ENCODE assay signal across 8 cellular contexts in the genomic region with DNA sequence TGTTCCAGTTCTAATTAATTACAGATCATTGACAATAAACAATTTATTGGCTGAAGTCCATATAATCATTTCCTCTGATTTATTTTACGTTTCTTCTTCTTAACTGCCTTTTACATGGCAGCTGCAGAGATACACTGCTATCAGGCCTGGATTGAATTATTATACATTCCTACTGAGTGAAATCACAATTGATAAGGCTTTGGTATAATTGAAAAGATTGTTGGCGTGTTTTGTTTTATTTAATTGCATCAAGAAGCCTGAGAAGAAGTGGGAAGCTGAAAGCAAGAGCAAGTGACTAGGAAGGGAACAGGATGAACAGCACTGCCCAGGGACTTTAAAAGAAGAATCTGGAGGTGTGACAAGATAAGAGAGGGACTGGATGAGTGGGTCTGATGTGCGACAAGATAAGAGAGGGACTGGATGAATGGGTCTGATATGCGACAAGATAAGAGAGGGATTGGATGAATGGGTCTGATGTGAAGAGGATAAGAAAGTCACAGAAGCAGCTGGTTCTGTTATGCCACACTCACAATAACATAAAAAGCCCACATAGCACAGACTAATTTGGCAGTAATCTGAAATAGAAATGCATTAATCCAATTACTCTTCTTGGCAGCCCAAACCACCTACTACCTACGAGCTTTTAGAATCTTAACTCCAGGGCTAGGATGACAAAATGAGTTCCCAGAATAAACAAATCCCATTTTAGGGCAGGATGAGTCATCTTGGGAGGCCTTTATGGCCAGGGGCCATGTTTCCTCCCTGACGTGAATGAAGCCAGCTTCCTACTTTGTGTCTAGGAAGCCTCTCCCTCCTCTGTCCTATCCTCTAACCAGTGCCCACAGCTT.
A peak's percentile ranks its signal among the peaks of the same experiment; 100 is the strongest.
DNase-seq lines count a peak whose midpoint lies in the region; ATAC-seq and TF ChIP-seq lines count a peak whose summit lies in the region.

No MANE protein-coding gene starts in this region.

- intact Hi-C loops in mammary epithelial cell (cut with micrococcal nuclease): no loop called here

- H3K4me3 ChIP-seq in ACC112 (ENCODE audit: low read depth, low read length) (no peak overlapping the region), mammary epithelial cell (replicated peaks in 1 of 3; ENCODE audit: insufficient read depth in 1 of 3, low read depth in 2 of 3, low read length in 3 of 3) (no peak overlapping the region), lung (no peak overlapping the region)

- no peaks in the 10 kb centered on the region for H3K36me3 ChIP-seq in ACC112 (ENCODE audit: insufficient read depth, low read length)
- H3K36me3 ChIP-seq in mammary epithelial cell (ENCODE audit: insufficient read depth, low read length): no peaks in the 10 kb centered on the region
- H3K36me3 ChIP-seq in lung (ENCODE audit: control insufficient read depth in 2 of 2, insufficient read depth in 2 of 2, low read length in 2 of 2): no peaks in the 10 kb centered on the region

- no peak overlapping the region for H3K4me3 Mint-ChIP-seq in stimulated activated memory B cell treated with anti-CD40 and anti-IgM and Interleukin-4, amounts not matched to agents 10 μg/mL and 1 μg/mL and 100 μg/mL, for 72 hours
- no peak overlapping the region for H3K4me3 Mint-ChIP-seq in activated CD4-positive, alpha-beta memory T cell treated with anti-CD3 and anti-CD28 coated beads, Interleukin-2, amount 10 ng/mL, durations not matched to agents 7 days and 5 days

- no peak overlapping the region for H3K9ac ChIP-seq in mammary epithelial cell (ENCODE audit: insufficient read depth, low read length)

- H3K27ac Mint-ChIP-seq in stimulated activated memory B cell treated with anti-CD40 and anti-IgM and Interleukin-4, amounts not matched to agents 10 μg/mL and 1 μg/mL and 100 μg/mL, for 72 hours: no peak overlapping the region
- no peak overlapping the region for H3K27ac Mint-ChIP-seq in activated CD4-positive, alpha-beta memory T cell treated with anti-CD3 and anti-CD28 coated beads, Interleukin-2, amount 10 ng/mL, durations not matched to agents 7 days and 5 days

- WGBS in mammary epithelial cell (ENCODE audit: low coverage, missing lambda C conversion rate): 18% methylated on average over 6 of the region's 6 CpGs
- 37 to 44% methylated on average over 6 of the region's 6 CpGs for WGBS in lung, 2 donors

- TF ChIP-seq CTCF in mammary epithelial cell (conservative IDR thresholded peaks at IDR 0.05 in 1 of 2, IDR thresholded peaks at IDR 0.05 in 1 of 2; ENCODE audit: extremely low read depth in 1 of 2, insufficient read depth in 1 of 2, low read depth in 1 of 2, low read length in 2 of 2): no peak
- no peak for TF ChIP-seq CTCF in lung (IDR thresholded peaks at IDR 0.05; ENCODE audit: control extremely low read depth, extremely low read depth)

- H3K27me3 Mint-ChIP-seq in stimulated activated memory B cell treated with anti-CD40 and anti-IgM and Interleukin-4, amounts not matched to agents 10 μg/mL and 1 μg/mL and 100 μg/mL, for 72 hours: no peaks in the 10 kb centered on the region
- no peaks in the 10 kb centered on the region for H3K27me3 Mint-ChIP-seq in activated CD4-positive, alpha-beta memory T cell treated with anti-CD3 and anti-CD28 coated beads, Interleukin-2, amount 10 ng/mL, durations not matched to agents 7 days and 5 days

- peak; percentile 17 for DNase-seq in MV-4-11 (lab: John Stamatoyannopoulos, UW)
- peak; percentile 79 for DNase-seq in mammary epithelial cell
- DNase-seq in lung (ENCODE audit: low spot score): peak; percentile 45
- no peak for DNase-seq in NCI-H2171 (lab: John Stamatoyannopoulos, UW)
- no peak for DNase-seq in NCI-H1048 (lab: John Stamatoyannopoulos, UW)
- DNase-seq in activated CD4-positive, alpha-beta memory T cell treated with anti-CD3 and anti-CD28 coated beads, Interleukin-2, amount 10 ng/mL, durations not matched to agents 7 days and 5 days: no peak

- H3K4me1 ChIP-seq in ACC112 (ENCODE audit: control insufficient read depth, insufficient read depth, low read length, unreplicated experiment) (peaks cover 18% of the 10 kb centered on the region), mammary epithelial cell (ENCODE audit: insufficient read depth, low read length) (peaks cover 9% of the 10 kb centered on the region), lung (ENCODE audit: control insufficient read depth in 2 of 2, insufficient read depth in 2 of 2, low read length in 2 of 2) (no peaks in the 10 kb centered on the region)

- peak; percentile 47 for ATAC-seq in lung (ENCODE audit: insufficient read depth, low FRiP score)
- no peak for ATAC-seq in stimulated activated memory B cell treated with anti-CD40 and anti-IgM and Interleukin-4, amounts not matched to agents 10 μg/mL and 1 μg/mL and 100 μg/mL, for 72 hours

- H2AFZ ChIP-seq in ACC112 (ENCODE audit: low read length, unreplicated experiment): peak overlapping the region; percentile 19
- H2AFZ ChIP-seq in mammary epithelial cell (ENCODE audit: low read depth, low read length): peak overlapping the region; percentile 68

- dilution Hi-C loops in mammary epithelial cell (cut with HindIII; ENCODE audit: low sequenced_read_pairs): no loop called here

- POLR2A ChIA-PET in activated CD4-positive, alpha-beta memory T cell treated with anti-CD3 and anti-CD28 coated beads, Interleukin-2, amount 10 ng/mL, durations not matched to agents 7 days and 5 days (lab: Charles Lee): no interaction called here

- peak overlapping the region; percentile 6 for H3K4me2 ChIP-seq in mammary epithelial cell (ENCODE audit: insufficient read depth, low read depth, low read length)

- no peaks in the 10 kb centered on the region for H3K36me3 Mint-ChIP-seq in stimulated activated memory B cell treated with anti-CD40 and anti-IgM and Interleukin-4, amounts not matched to agents 10 μg/mL and 1 μg/mL and 100 μg/mL, for 72 hours
- H3K36me3 Mint-ChIP-seq in activated CD4-positive, alpha-beta memory T cell treated with anti-CD3 and anti-CD28 coated beads, Interleukin-2, amount 10 ng/mL, durations not matched to agents 7 days and 5 days (ENCODE audit: low read depth): no peaks in the 10 kb centered on the region

- no peaks in the 10 kb centered on the region for H3K79me2 ChIP-seq in ACC112 (ENCODE audit: control insufficient read depth, insufficient read depth, low read length, unreplicated experiment)
- H3K79me2 ChIP-seq in mammary epithelial cell (ENCODE audit: insufficient read depth, low read length): no peaks in the 10 kb centered on the region

- CTCF ChIA-PET in mammary epithelial cell (lab: Charles Lee; ENCODE audit: low non-redundant PET): no interaction called here
- CTCF ChIA-PET in activated CD4-positive, alpha-beta memory T cell treated with anti-CD3 and anti-CD28 coated beads, Interleukin-2, amount 10 ng/mL, durations not matched to agents 7 days and 5 days (lab: Charles Lee): no interaction called here

- BruUV-seq in mammary epithelial cell (replicated peaks; lab: Mats Ljungman, UMichigan): no TSS peak

- H3K9me3 ChIP-seq in mammary epithelial cell (replicated peaks; ENCODE audit: insufficient read depth, low read length) (no peaks in the 10 kb centered on the region), lung (ENCODE audit: control insufficient read depth in 2 of 2, insufficient read depth in 1 of 2, low read length in 1 of 2) (no peaks in the 10 kb centered on the region)

- H3K27me3 ChIP-seq in ACC112 (ENCODE audit: insufficient read depth, low read length) (no peaks in the 10 kb centered on the region), mammary epithelial cell (ENCODE audit: insufficient read depth, low read length) (no peaks in the 10 kb centered on the region), lung (ENCODE audit: control insufficient read depth, insufficient read depth) (no peaks in the 10 kb centered on the region)

- H3K27ac ChIP-seq in ACC112 (ENCODE audit: low read depth, low read length) (peak overlapping the region; percentile 3; the same call in 1 of the 2 replicates), mammary epithelial cell (ENCODE audit: insufficient read depth, low read depth, low read length) (no peak overlapping the region), lung (ENCODE audit: low read depth in 1 of 2, low read length in 1 of 2) (peak overlapping the region in 1 of 2 donors; percentile 47)

- no peaks in the 10 kb centered on the region for H4K20me1 ChIP-seq in mammary epithelial cell (ENCODE audit: insufficient read depth, low read length)

- no peaks in the 10 kb centered on the region for H3K9me3 Mint-ChIP-seq in stimulated activated memory B cell treated with anti-CD40 and anti-IgM and Interleukin-4, amounts not matched to agents 10 μg/mL and 1 μg/mL and 100 μg/mL, for 72 hours
- no peaks in the 10 kb centered on the region for H3K9me3 Mint-ChIP-seq in activated CD4-positive, alpha-beta memory T cell treated with anti-CD3 and anti-CD28 coated beads, Interleukin-2, amount 10 ng/mL, durations not matched to agents 7 days and 5 days

- H3K4me1 Mint-ChIP-seq in stimulated activated memory B cell treated with anti-CD40 and anti-IgM and Interleukin-4, amounts not matched to agents 10 μg/mL and 1 μg/mL and 100 μg/mL, for 72 hours: no peaks in the 10 kb centered on the region
- no peaks in the 10 kb centered on the region for H3K4me1 Mint-ChIP-seq in activated CD4-positive, alpha-beta memory T cell treated with anti-CD3 and anti-CD28 coated beads, Interleukin-2, amount 10 ng/mL, durations not matched to agents 7 days and 5 days

- in situ Hi-C loops in mammary epithelial cell (cut with MboI; ENCODE audit: low sequenced_read_pairs in 2 of 2): no loop called here

Comparison
In these comparisons a context has a peak if more than half of its experiments do, and no peak if none do; other contexts are left out.
1. DNase-seq: peak in MV-4-11 (single experiment), mammary epithelial cell (single experiment) and lung (single experiment); none in NCI-H2171 (single experiment), NCI-H1048 (single experiment) and activated CD4-positive, alpha-beta memory T cell treated with anti-CD3 and anti-CD28 coated beads, Interleukin-2, amount 10 ng/mL, durations not matched to agents 7 days and 5 days (single experiment).